Comparison of ENCODE assay signal across 20 cellular contexts in the genomic region with DNA sequence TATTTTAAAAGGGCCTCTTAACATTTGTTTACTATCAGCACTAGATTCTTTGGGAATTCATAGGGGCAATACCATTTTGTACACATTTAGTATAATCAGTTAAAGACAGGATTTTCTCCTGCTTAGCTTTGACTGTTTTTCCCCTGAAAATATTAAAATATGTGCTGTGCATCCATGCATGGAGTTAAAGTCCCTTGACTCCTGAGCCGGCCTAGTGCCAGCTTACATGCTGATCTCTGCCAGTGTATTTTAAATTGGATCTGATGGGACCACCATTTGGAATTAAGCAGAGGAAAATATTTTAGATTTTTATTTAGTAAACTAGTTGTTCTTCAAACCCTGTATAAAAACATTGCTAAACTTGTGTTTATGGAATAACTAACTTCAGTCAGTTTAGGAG.
"Had no signal": no experiment of that assay in that cellular context is flagged by ENCODE, and none has a peak within 500 bp of the region (broad histone marks: within the 10 kb centered on the region; RNA-seq: fewer than 3 reads in every experiment).

No MANE protein-coding gene starts in this region.

- H3K27ac ChIP-seq: SJCRH30, SK-N-MC, WERI-Rb-1 had no signal

- H3K27me3 ChIP-seq: SJCRH30 had no signal

- H3K36me3 ChIP-seq: SJCRH30, WERI-Rb-1 had no signal

- DNase-seq: activated CD4-positive, alpha-beta T cell treated with anti-CD3 and anti-CD28 coated beads for 1 hour; activated CD4-positive, alpha-beta T cell treated with anti-CD3 and anti-CD28 coated beads for 48 hours; activated CD4-positive, CD25-positive, alpha-beta regulatory T cell; activated CD8-positive, alpha-beta T cell treated with anti-CD3 and anti-CD28 coated beads, Interleukin-2, amount 10 ng/mL, durations not matched to agents 7 days and 5 days; activated gamma-delta T cell; activated naive CD4-positive, alpha-beta T cell treated with Interleukin-2 at 50 U/mL for 16 hours; activated T-cell treated with anti-CD3 and anti-CD28 coated beads, Interleukin-2, amount 50 U/mL, for 24 hours; anterior cingulate cortex; NCI-H1105; NCI-H1417 treated with DMSO at 0.1 percent for 48 hours; NCI-H187 treated with DMSO at 0.1 percent for 48 hours; NCI-H2081; NCI-H2171 treated with DMSO at 0.1 percent for 48 hours; NCI-H2227 treated with DMSO at 0.1 percent for 48 hours; NCI-H524; SHP77; SJCRH30; T1000; WERI-Rb-1 had no signal

- H3K4me3 ChIP-seq: SJCRH30, SK-N-MC had no signal

- H3K4me1 ChIP-seq: SJCRH30 had no signal
